Comparison of ENCODE assay signal across 8 cellular contexts in genomic region chr21:33300701-33301631, GRCh38. TPM values are rescaled to one million over a fixed set of nuclear protein-coding genes. Genes with fewer than 3 reads are reported as not detected.
DNase-seq lines count a peak whose midpoint lies in the region; ATAC-seq, FAIRE-seq and TF ChIP-seq lines count a peak whose summit lies in the region.

No MANE protein-coding gene starts in this region.

- no peak overlapping the region for H3K23ac ChIP-seq in mesendoderm (ENCODE audit: low read length)

- no peaks in the 10 kb centered on the region for H3K79me2 ChIP-seq in mesendoderm (ENCODE audit: control insufficient read depth, insufficient read depth, low read length)
- H3K79me2 ChIP-seq in MM.1S (ENCODE audit: low read length) = no peaks in the 10 kb centered on the region

- H3K27ac ChIP-seq in esophagus (ENCODE audit: low read depth in 2 of 2, low read length in 1 of 2) (peak overlapping the region; percentile 43), mesendoderm (ENCODE audit: low read depth, low read length) (no peak overlapping the region), MM.1S (ENCODE audit: low read length) (no peak overlapping the region)

- no peaks in the 10 kb centered on the region for H4K20me1 ChIP-seq in MM.1S (ENCODE audit: insufficient read depth, low read length)

- ATAC-seq in sciatic nerve (peak; percentile 77), HG03097 (IDR thresholded peaks at IDR 0.05; ENCODE audit: low FRiP score, unreplicated experiment) (no peak), GM21786 (IDR thresholded peaks at IDR 0.05; ENCODE audit: unreplicated experiment) (no peak)

- H3K4me1 ChIP-seq in esophagus (ENCODE audit: control insufficient read depth in 2 of 2, insufficient read depth in 2 of 2, low read length in 1 of 2) (peaks cover 0 to 10% of the 10 kb centered on the region in 2 donors), mesendoderm (ENCODE audit: control insufficient read depth, low read depth, low read length) (no peaks in the 10 kb centered on the region), MM.1S (ENCODE audit: low read length) (peaks cover 31% of the 10 kb centered on the region)

- H4K8ac ChIP-seq in mesendoderm (ENCODE audit: low read depth, low read length) = no peak overlapping the region

- no peak overlapping the region for H3K4ac ChIP-seq in mesendoderm (ENCODE audit: low read depth, low read length)

- peaks cover 9% of the 10 kb centered on the region; the same call in 1 of the 2 replicates for H3F3A ChIP-seq in MM.1S (ENCODE audit: insufficient read depth, low read length)

- no peak overlapping the region for H3K18ac ChIP-seq in mesendoderm (ENCODE audit: low read length)

- H3K27me3 ChIP-seq in esophagus (ENCODE audit: control insufficient read depth in 1 of 2, insufficient read depth in 2 of 2, low read length in 2 of 2) (no peaks in the 10 kb centered on the region), mesendoderm (ENCODE audit: insufficient read depth, low read length, poor library complexity) (no peaks in the 10 kb centered on the region), MM.1S (replicated peaks; ENCODE audit: insufficient read depth, low read length) (no peaks in the 10 kb centered on the region)

- H4K5ac ChIP-seq in mesendoderm (ENCODE audit: low read length) = no peak overlapping the region

- TF ChIP-seq CTCF in MM.1S (IDR thresholded peaks at IDR 0.05; ENCODE audit: low read length) = no peak

- peak; percentile 31 for FAIRE-seq in GM12891 (lab: Jason Lieb, UNC)

- H3K9ac ChIP-seq in mesendoderm (ENCODE audit: low read length) (no peak overlapping the region), MM.1S (ENCODE audit: low read length) (no peak overlapping the region)

- no peaks in the 10 kb centered on the region for H3K79me1 ChIP-seq in mesendoderm (ENCODE audit: low read length)

- H3K9me3 ChIP-seq in esophagus (ENCODE audit: control insufficient read depth in 2 of 2, insufficient read depth in 1 of 2, low read depth in 1 of 2, low read length in 1 of 2) = no peaks in the 10 kb centered on the region
- H3K9me3 ChIP-seq in MM.1S (replicated peaks; ENCODE audit: insufficient read depth, low read length) = no peaks in the 10 kb centered on the region

- H3K9me2 ChIP-seq in MM.1S (replicated peaks; ENCODE audit: insufficient read depth, low read length) = no peaks in the 10 kb centered on the region

- intact Hi-C loops in sciatic nerve (cut with DNase I) = no loop called here

- H3K4me3 ChIP-seq in esophagus (ENCODE audit: low read depth in 1 of 2, low read length in 2 of 2) (no peak overlapping the region), mesendoderm (ENCODE audit: low read length) (no peak overlapping the region), MM.1S (ENCODE audit: low read length) (no peak overlapping the region)

- no peak overlapping the region for H2AFZ ChIP-seq in MM.1S (ENCODE audit: low read length)

- H2BK15ac ChIP-seq in mesendoderm (replicated peaks; ENCODE audit: low read depth) = no peak overlapping the region

- no peaks in the 10 kb centered on the region for H3K36me3 ChIP-seq in esophagus (ENCODE audit: control insufficient read depth in 2 of 2, insufficient read depth in 2 of 2, low read length in 1 of 2)
- H3K36me3 ChIP-seq in mesendoderm (ENCODE audit: control insufficient read depth, insufficient read depth, low read length) = no peaks in the 10 kb centered on the region
- no peaks in the 10 kb centered on the region for H3K36me3 ChIP-seq in MM.1S (replicated peaks; ENCODE audit: insufficient read depth, low read length)

- no peak overlapping the region for H2BK5ac ChIP-seq in mesendoderm (ENCODE audit: low read length)

- TF ChIP-seq POLR2A in GM12891 (IDR thresholded peaks at IDR 0.05; ENCODE audit: low read depth, low read length) = no peak

- H3K4me2 ChIP-seq in mesendoderm (ENCODE audit: low read length) = no peak overlapping the region
- H3K4me2 ChIP-seq in MM.1S (ENCODE audit: low read depth, low read length) = no peak overlapping the region

- no peak overlapping the region for H2BK120ac ChIP-seq in mesendoderm (ENCODE audit: low read depth, low read length)

- DNase-seq in GM12891 (ENCODE audit: insufficient read length, low spot score) (no peak), OCI-M1 (lab: John Stamatoyannopoulos, UW) (peak; percentile 92), sciatic nerve (ENCODE audit: low spot score) (no peak), mesendoderm (no peak), MM.1S (no peak)

- no peak overlapping the region for H2AK5ac ChIP-seq in mesendoderm (ENCODE audit: low read length)

- WGBS in esophagus, 2 donors = 60 to 62% methylated on average over 10 of the region's 10 CpGs
- WGBS in mesendoderm (ENCODE audit: extremely low coverage, insufficient coverage, low lambda C conversion rate) = no CpG with 5 or more reads among the region's 10 CpGs

- no peak overlapping the region for H3K56ac ChIP-seq in mesendoderm (ENCODE audit: low read length)

TF ChIP-seq in GM12891, 5 proteins besides CTCF, POLR2A, EP300 and RAD21:
- TF ChIP-seq PAX5 (IDR thresholded peaks at IDR 0.05; ENCODE audit: insufficient read depth, low read length, severe bottlenecking) (no peak), SPI1 (IDR thresholded peaks at IDR 0.05; ENCODE audit: low read depth, low read length) (no peak), POU2F2 (IDR thresholded peaks at IDR 0.05; ENCODE audit: low read depth, low read length) (no peak), TAF1 (IDR thresholded peaks at IDR 0.05; ENCODE audit: low read depth, low read length) (no peak), POLR2AphosphoS5 (IDR thresholded peaks at IDR 0.05; ENCODE audit: low read depth, low read length) (no peak)

RNA-seq across cellular contexts. Expression of gene IFNAR1, which starts 23.8 kb away (rescaled TPM):
- polyA plus RNA-seq in GM12891 (2012; ENCODE audit: low read depth, missing spikeins) = 24.2 TPM
- 10 to 100 TPM in 1 of 2 donors, 1 to 10 TPM in 1; 9.0 to 14.1 TPM for polyA plus RNA-seq in esophagus
- 61.7 TPM for total RNA-seq in sciatic nerve
- 7.9 TPM for polyA plus RNA-seq in mesendoderm (2013, experiment 1 of 2)
- polyA plus RNA-seq in mesendoderm (2013, experiment 2 of 2) = 9.4 TPM

RNA-seq across cellular contexts. Expression of gene IL10RB, which starts 34.8 kb away (rescaled TPM):
- polyA plus RNA-seq in GM12891 (2012; ENCODE audit: low read depth, missing spikeins) = 24.5 TPM
- 10 to 100 TPM; 22.9 to 23.9 TPM for polyA plus RNA-seq in esophagus
- 25.5 TPM for total RNA-seq in sciatic nerve
- 2.1 TPM for polyA plus RNA-seq in mesendoderm (2013, experiment 1 of 2)
- 2.0 TPM for polyA plus RNA-seq in mesendoderm (2013, experiment 2 of 2)

Comparison
In these comparisons a context has a peak if more than half of its experiments do, and no peak if none do; other contexts are left out.
1. H3K27ac ChIP-seq: peak in esophagus (2 of 2); none in mesendoderm (single experiment) and MM.1S (single experiment).